Comparison of ENCODE assay signal across 1 cellular context in genomic region chr15:41573396-41573795, GRCh38.
TF ChIP-seq lines count a peak whose summit lies in the region.

No MANE protein-coding gene starts in this region.

TF ChIP-seq in SK-N-SH treated with all-trans-retinoic acid at 6 μM for 48 hours, 23 proteins besides CTCF, POLR2A, EP300 and RAD21 (continued from another document):
- TF ChIP-seq POU6F1 (CRISPR knock-in tag; IDR thresholded peaks at IDR 0.05; ENCODE audit: borderline replicate concordance, low read depth) (no peak), ZNF565 (CRISPR knock-in tag; conservative IDR thresholded peaks at IDR 0.05; ENCODE audit: low read depth) (no peak)
